In the genomic region with DNA sequence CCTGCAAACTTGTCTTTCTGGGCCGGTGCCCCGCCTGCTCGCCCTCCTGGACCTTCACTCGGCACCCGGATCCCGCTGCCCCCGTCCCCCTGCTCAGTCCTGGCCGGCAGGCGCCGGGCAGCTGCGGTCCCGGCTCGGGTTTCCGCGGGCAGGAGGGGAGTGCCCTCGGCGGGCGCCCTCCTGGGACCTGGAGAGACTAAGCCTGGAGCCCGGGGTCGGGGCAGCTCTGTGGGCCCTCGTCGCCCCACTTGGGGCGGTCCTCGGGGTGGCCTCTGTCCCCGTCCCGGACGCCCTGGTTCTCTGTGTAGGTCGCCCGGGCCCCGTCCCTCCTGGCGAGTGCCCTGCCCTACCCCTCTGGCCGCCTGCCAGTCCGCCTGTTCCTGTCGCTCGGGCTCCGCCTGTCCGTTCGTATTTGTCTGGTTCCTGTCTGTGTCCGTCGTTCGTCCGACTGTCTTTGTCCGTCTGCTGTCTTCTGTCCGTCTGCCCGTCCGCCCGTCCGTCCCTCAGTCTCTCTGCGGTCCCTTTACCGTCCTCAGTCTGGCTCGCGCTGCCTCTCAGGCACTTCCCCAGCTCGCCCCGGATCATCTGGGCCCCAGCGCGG, we compare ENCODE assay signal across 8 cellular contexts. TPM values are rescaled to one million over a fixed set of nuclear protein-coding genes. Genes with fewer than 3 reads are reported as not detected.
DNase-seq lines count a peak whose midpoint lies in the region; ATAC-seq, FAIRE-seq and TF ChIP-seq lines count a peak whose summit lies in the region.

No MANE protein-coding gene starts in this region.

- no peak for TF ChIP-seq POLR2A in A549 (IDR thresholded peaks at IDR 0.05; ENCODE audit: low read length)

- H3K4me3 Mint-ChIP-seq in progenitor cell of endocrine pancreas (ENCODE audit: low read depth), result peak overlapping the region; percentile 100

- no peak for TF ChIP-seq RAD21 in A549 (conservative IDR thresholded peaks at IDR 0.05 in 1 of 2, IDR thresholded peaks at IDR 0.05 in 1 of 2)

- DNase-seq in A549 (ENCODE audit: low read depth in 1 of 2, low spot score in 1 of 2), result peak; percentile 25 to 48
- peak; percentile 74 for DNase-seq in GM03348 (ENCODE audit: low spot score)
- DNase-seq in NCI-H2107 (lab: John Stamatoyannopoulos, UW), result peak; percentile 21
- peak; percentile 66 for DNase-seq in activated effector memory CD4-positive, alpha-beta T cell treated with anti-CD3 and anti-CD28 coated beads, Interleukin-2, amount 50 U/mL, for 16 hours
- DNase-seq in heart right ventricle, result peak; percentile 76 to 82
- DNase-seq in progenitor cell of endocrine pancreas (ENCODE audit: low spot score, unreplicated experiment), result peak; percentile 42
- DNase-seq in HPDE6-E6E7 (ENCODE audit: extremely low spot score), result no peak

- peak; percentile 73 to 82 for ATAC-seq in A549
- peak; percentile 68 to 92 (median 84) for ATAC-seq in heart right ventricle
- no peak for ATAC-seq in HG03159 (IDR thresholded peaks at IDR 0.05; ENCODE audit: unreplicated experiment)

- 4% methylated on average over 26 of the region's 56 CpGs for WGBS in A549 (ENCODE audit: missing lambda C conversion rate)
- whole genome bisulfite sequencing in heart right ventricle, 2 donors, result 0 to 1% methylated on average over 52 to 56 of the region's 56 CpGs

- POLR2A ChIA-PET in A549 (lab: Yijun Ruan, JAX), result interaction anchor here (0.6 kb wide), 1 partner anchor 9 kb away, joined by 7 read pairs; no protein-coding TSS in a partner anchor

- intact Hi-C loops in heart right ventricle (cut with DNase I), result no loop called here

- peaks cover 13% of the 10 kb centered on the region for H3K4me1 ChIP-seq in A549
- peaks cover 0 to 17% (median 9%) of the 10 kb centered on the region in 9 donors for H3K4me1 ChIP-seq in heart right ventricle

- TF ChIP-seq CTCF in A549 (IDR thresholded peaks at IDR 0.05) (no peak), heart right ventricle (IDR thresholded peaks at IDR 0.05) (no peak), progenitor cell of endocrine pancreas (IDR thresholded peaks at IDR 0.05; ENCODE audit: unreplicated experiment) (no peak)

- no peak for FAIRE-seq in A549 (lab: Jason Lieb, UNC)

- H3K4me3 ChIP-seq in A549 (peak overlapping the region; percentile 62), heart right ventricle (peak overlapping the region; percentile 56 to 80 (median 70))

- TF ChIP-seq EP300 in A549 (IDR thresholded peaks at IDR 0.05), result no peak

- no peaks in the 10 kb centered on the region for H3K36me3 ChIP-seq in heart right ventricle

- H3K27ac ChIP-seq in A549 (peak overlapping the region; percentile 69 to 97), heart right ventricle (peak overlapping the region in 9 of 10 donors; percentile 27 to 86 (median 73))

- H3K9me3 ChIP-seq in A549 (no peaks in the 10 kb centered on the region), heart right ventricle (no peaks in the 10 kb centered on the region)

- H3K27me3 ChIP-seq in heart right ventricle, result peaks cover 0 to 42% (median 31%) of the 10 kb centered on the region in 7 donors

- CTCF ChIA-PET in A549 (lab: Yijun Ruan, JAX), result interaction anchor here (1.2 to 6.3 kb wide), 3 partner anchors 9 to 18 kb away, joined by 3 to 49 read pairs (median 29); no protein-coding TSS in a partner anchor

- peaks cover 11% of the 10 kb centered on the region for H3K27me3 Mint-ChIP-seq in progenitor cell of endocrine pancreas

- no peaks in the 10 kb centered on the region for H3K9me3 Mint-ChIP-seq in progenitor cell of endocrine pancreas (ENCODE audit: low read depth)

- H3K4me1 Mint-ChIP-seq in progenitor cell of endocrine pancreas (ENCODE audit: low read depth), result peaks cover 8% of the 10 kb centered on the region

- peaks cover 2% of the 10 kb centered on the region for H3K36me3 Mint-ChIP-seq in progenitor cell of endocrine pancreas (ENCODE audit: insufficient read depth)

- H3K27ac Mint-ChIP-seq in progenitor cell of endocrine pancreas, result peak overlapping the region; percentile 96

- peak overlapping the region; percentile 98 for H3K4me2 ChIP-seq in A549

TF ChIP-seq in A549, 52 proteins besides CTCF, POLR2A, EP300 and RAD21:
- TF ChIP-seq PHF8 (IDR thresholded peaks at IDR 0.05; ENCODE audit: borderline replicate concordance, low read depth), result peak; percentile 60; the same call in 1 of the 2 replicates
- TF ChIP-seq, protein P1, sequence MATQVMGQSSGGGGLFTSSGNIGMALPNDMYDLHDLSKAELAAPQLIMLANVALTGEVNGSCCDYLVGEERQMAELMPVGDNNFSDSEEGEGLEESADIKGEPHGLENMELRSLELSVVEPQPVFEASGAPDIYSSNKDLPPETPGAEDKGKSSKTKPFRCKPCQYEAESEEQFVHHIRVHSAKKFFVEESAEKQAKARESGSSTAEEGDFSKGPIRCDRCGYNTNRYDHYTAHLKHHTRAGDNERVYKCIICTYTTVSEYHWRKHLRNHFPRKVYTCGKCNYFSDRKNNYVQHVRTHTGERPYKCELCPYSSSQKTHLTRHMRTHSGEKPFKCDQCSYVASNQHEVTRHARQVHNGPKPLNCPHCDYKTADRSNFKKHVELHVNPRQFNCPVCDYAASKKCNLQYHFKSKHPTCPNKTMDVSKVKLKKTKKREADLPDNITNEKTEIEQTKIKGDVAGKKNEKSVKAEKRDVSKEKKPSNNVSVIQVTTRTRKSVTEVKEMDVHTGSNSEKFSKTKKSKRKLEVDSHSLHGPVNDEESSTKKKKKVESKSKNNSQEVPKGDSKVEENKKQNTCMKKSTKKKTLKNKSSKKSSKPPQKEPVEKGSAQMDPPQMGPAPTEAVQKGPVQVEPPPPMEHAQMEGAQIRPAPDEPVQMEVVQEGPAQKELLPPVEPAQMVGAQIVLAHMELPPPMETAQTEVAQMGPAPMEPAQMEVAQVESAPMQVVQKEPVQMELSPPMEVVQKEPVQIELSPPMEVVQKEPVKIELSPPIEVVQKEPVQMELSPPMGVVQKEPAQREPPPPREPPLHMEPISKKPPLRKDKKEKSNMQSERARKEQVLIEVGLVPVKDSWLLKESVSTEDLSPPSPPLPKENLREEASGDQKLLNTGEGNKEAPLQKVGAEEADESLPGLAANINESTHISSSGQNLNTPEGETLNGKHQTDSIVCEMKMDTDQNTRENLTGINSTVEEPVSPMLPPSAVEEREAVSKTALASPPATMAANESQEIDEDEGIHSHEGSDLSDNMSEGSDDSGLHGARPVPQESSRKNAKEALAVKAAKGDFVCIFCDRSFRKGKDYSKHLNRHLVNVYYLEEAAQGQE (IDR thresholded peaks at IDR 0.05), result no peak

RNA-seq across cellular contexts. Expression of a gene that starts 0.5 kb away (rescaled TPM):
- polyA plus RNA-seq in A549 (2011; rRNA removed) (6.0 and 7.5 TPM in 2 replicates), A549 (2017; fragmentation: RNase III; extraction: RNeasy Plus Mini Kit Qiagen cat#74134 plus additional on column Dnase treatment) (16.1 to 21.1 TPM (median 16.3 TPM) in 3 replicates), heart right ventricle (1 to 10 TPM; 2.6 to 3.9 TPM)
- polyA plus RNA-seq in A549 (2012; cell fraction: cytosol; rRNA removed), result 12.3 and 18.1 TPM in 2 replicates
- 15.5 and 21.5 TPM in 2 replicates for polyA plus RNA-seq in A549 (2012; cell fraction: nucleus; rRNA removed)
- 5.2 and 8.3 TPM in 2 replicates for polyA minus RNA-seq in A549 (2011; rRNA and poly(A)+ RNA removed)
- total RNA-seq in heart right ventricle (1 to 10 TPM in 7 of 10 donors, under 1 TPM in 3; 0.71 to 7.6 (median 1.6) TPM), progenitor cell of endocrine pancreas (58.8 and 65.7 TPM in 2 replicates)

RNA-seq across cellular contexts. Expression of a gene that starts 40.6 kb away (rescaled TPM):
- polyA plus RNA-seq in A549 (2011; rRNA removed), result not detected in 2 replicates
- polyA plus RNA-seq in A549 (2012; cell fraction: cytosol; rRNA removed), result not detected in 2 replicates
- polyA plus RNA-seq in A549 (2012; cell fraction: nucleus; rRNA removed), result not detected in 2 replicates
- not detected in 3 replicates for polyA plus RNA-seq in A549 (2017; fragmentation: RNase III; extraction: RNeasy Plus Mini Kit Qiagen cat#74134 plus additional on column Dnase treatment)
- not detected in 2 replicates for polyA minus RNA-seq in A549 (2011; rRNA and poly(A)+ RNA removed)
- 1,000 to 10,000 TPM; 2,977 to 6,049 (median 4,967) TPM for total RNA-seq in heart right ventricle
- polyA plus RNA-seq in heart right ventricle, result 1,000 to 10,000 TPM; 5,936 to 6,968 TPM
- 0.73 and 0.74 TPM in 2 replicates for total RNA-seq in progenitor cell of endocrine pancreas

Comparison
In these comparisons a context has a peak if more than half of its experiments do, and no peak if none do; other contexts are left out.
1. RNA of a gene that starts 40.6 kb away (total RNA-seq): 2,977 to 6,049 TPM in heart right ventricle; 0.73 to 0.74 TPM in progenitor cell of endocrine pancreas; every median in the first group is over 1,000 times any median in the second.